In genomic region chr19:38665950-38666661, GRCh38 we compare ENCODE assay signal across 9 cellular contexts. TPM values are rescaled to one million over a fixed set of nuclear protein-coding genes. Genes with fewer than 3 reads are reported as not detected.
DNase-seq lines count a peak whose midpoint lies in the region; ATAC-seq, FAIRE-seq and TF ChIP-seq lines count a peak whose summit lies in the region.
"Had no signal": no experiment of that assay in that cellular context is flagged by ENCODE, and none has a peak within 500 bp of the region (broad histone marks: within the 10 kb centered on the region; RNA-seq: fewer than 3 reads in every experiment).

No MANE protein-coding gene starts in this region.

- H3K4me1 ChIP-seq in H1 (replicated peaks in 1 of 4; ENCODE audit: control insufficient read depth in 3 of 4, insufficient read depth in 4 of 4, low read length in 3 of 4), result peaks cover 42 to 62% (median 48%) of the 10 kb centered on the region in 4 experiments
- peaks cover 91% of the 10 kb centered on the region for H3K4me1 ChIP-seq in muscle layer of colon (ENCODE audit: insufficient read depth, low read length)

- no peak overlapping the region for H3K4me3 Mint-ChIP-seq in stimulated activated naive CD8-positive, alpha-beta T cell treated with anti-CD3 and anti-CD28 coated beads, Interleukin-15, Interleukin-2, amounts not matched to agents 100 ng/mL and 50 ng/mL, for 24 hours

- peak overlapping the region; percentile 83; the same call in 1 of the 2 replicates for H3K18ac ChIP-seq in H1 (ENCODE audit: extremely low read depth, low read length)

- peak overlapping the region; percentile 93; the same call in 1 of the 2 replicates for H4K8ac ChIP-seq in H1 (ENCODE audit: extremely low read depth, insufficient read depth, low read length)

- H2AK5ac ChIP-seq in H1 (ENCODE audit: low read depth, low read length), result peak overlapping the region; percentile 96; the same call in 1 of the 2 replicates

- H3K79me1 ChIP-seq in H1 (ENCODE audit: low read depth, low read length), result peaks cover 36% of the 10 kb centered on the region

- peak overlapping the region; percentile 63 for H4K5ac ChIP-seq in H1 (ENCODE audit: insufficient read length, low read depth, low read length)

- peak overlapping the region; percentile 92 for H3K27ac Mint-ChIP-seq in stimulated activated naive CD8-positive, alpha-beta T cell treated with anti-CD3 and anti-CD28 coated beads, Interleukin-15, Interleukin-2, amounts not matched to agents 100 ng/mL and 50 ng/mL, for 24 hours

- peak overlapping the region; percentile 59 to 61 for H3K4me2 ChIP-seq in H1 (ENCODE audit: insufficient read depth in 1 of 2, low read depth in 2 of 2, low read length in 2 of 2)

- CTCF ChIA-PET in H1 (lab: Charles Lee; ENCODE audit: partially characterized antibody), result interaction anchor here (0.9 to 1.4 kb wide), 5 partner anchors 13 to 32 kb away, joined by 3 to 4 read pairs (median 4); no protein-coding TSS in a partner anchor

- H3K4me3 ChIP-seq in H1 (ENCODE audit: extremely low read depth in 1 of 4, insufficient read depth in 2 of 4, low read depth in 3 of 4, low read length in 4 of 4) (peak overlapping the region in 3 of 4 experiments; percentile 1 to 31 (median 19); a peak in 5 of 8 replicates), muscle layer of colon (ENCODE audit: low read depth in 1 of 2, low read length in 2 of 2) (peak overlapping the region in 1 of 2 donors; percentile 22)

- peak overlapping the region in 3 of 4 experiments; percentile 69 to 75 (median 73); a peak in 5 of 7 replicates for H3K9ac ChIP-seq in H1 (replicated peaks in 1 of 4; ENCODE audit: extremely low read depth in 1 of 4, low read depth in 3 of 4, low read length in 3 of 4)
- H3K9ac ChIP-seq in muscle layer of colon (ENCODE audit: low read length), result peak overlapping the region; percentile 18

- POLR2A ChIA-PET in H1 (lab: Charles Lee; ENCODE audit: partially characterized antibody), result interaction anchor here (0.9 to 21.5 kb wide), 12 partner anchors 9 to 203 kb away, joined by 3 to 495 read pairs (median 4); partner anchors contain the start of genes ACTN4 and MAP4K1

- H2BK5ac ChIP-seq in H1 (ENCODE audit: low read depth, low read length), result peak overlapping the region; percentile 96

- 25% methylated on average over 15 of the region's 19 CpGs; no CpG with 5 or more reads in 1 of the 2 experiments for WGBS in H1 (ENCODE audit: extremely low coverage in 1 of 2, insufficient coverage in 1 of 2, insufficient read length in 1 of 2, insufficient replicate concordance in 2 of 2, low coverage in 1 of 2, low lambda C conversion rate in 2 of 2, missing lambda C conversion rate in 1 of 2), 2 experiments

- 0 out of 2 replicates have a peak overlapping the region, but pooled peaks have one; percentile 2 for H2BK15ac ChIP-seq in H1 (ENCODE audit: low read length)

- H3K9me3 Mint-ChIP-seq in stimulated activated naive CD8-positive, alpha-beta T cell treated with anti-CD3 and anti-CD28 coated beads, Interleukin-15, Interleukin-2, amounts not matched to agents 100 ng/mL and 50 ng/mL, for 24 hours, result no peaks in the 10 kb centered on the region

- H3K4ac ChIP-seq in H1 (replicated peaks; ENCODE audit: insufficient read length, low read depth, low read length), result peak overlapping the region; percentile 97

- DNase-seq in stimulated activated naive CD8-positive, alpha-beta T cell treated with anti-CD3 and anti-CD28 coated beads, Interleukin-15, Interleukin-2, amounts not matched to agents 100 U/mL and 50 U/mL, for 24 hours, result no peak
- DNase-seq in H1 (ENCODE audit: low read depth in 1 of 2, low spot score in 2 of 2) (peak; percentile 79 to 92), NCI-H2081 treated with DMSO at 0.1 percent for 48 hours (lab: John Stamatoyannopoulos, UW) (no peak)
- DNase-seq: DMS53 had no signal

- H3K36me3 Mint-ChIP-seq in stimulated activated naive CD8-positive, alpha-beta T cell treated with anti-CD3 and anti-CD28 coated beads, Interleukin-15, Interleukin-2, amounts not matched to agents 100 ng/mL and 50 ng/mL, for 24 hours (ENCODE audit: low read depth), result peaks cover 28% of the 10 kb centered on the region

- peak; percentile 7 for FAIRE-seq in H1 (lab: Jason Lieb, UNC)

- no peaks in the 10 kb centered on the region for H3K27me3 Mint-ChIP-seq in stimulated activated naive CD8-positive, alpha-beta T cell treated with anti-CD3 and anti-CD28 coated beads, Interleukin-15, Interleukin-2, amounts not matched to agents 100 ng/mL and 50 ng/mL, for 24 hours

- H3K14ac ChIP-seq in H1 (ENCODE audit: insufficient read length), result no peak overlapping the region

- peak overlapping the region; percentile 84 for H3K27ac ChIP-seq in H1 (ENCODE audit: low read depth, low read length)
- peak overlapping the region; percentile 85 for H3K27ac ChIP-seq in muscle layer of colon (ENCODE audit: low read depth, low read length)

- ATAC-seq in stimulated activated naive CD8-positive, alpha-beta T cell treated with anti-CD3 and anti-CD28 coated beads, Interleukin-15, Interleukin-2, amounts not matched to agents 100 U/mL and 50 U/mL, for 24 hours, result no peak
- ATAC-seq in HG02763 (IDR thresholded peaks at IDR 0.05; ENCODE audit: unreplicated experiment) (no peak), GM19463 (IDR thresholded peaks at IDR 0.05; ENCODE audit: unreplicated experiment) (no peak), HG03097 (IDR thresholded peaks at IDR 0.05; ENCODE audit: low FRiP score, unreplicated experiment) (no peak)

- no peak overlapping the region for H2AFZ ChIP-seq in H1 (ENCODE audit: low read length)

- peaks cover 4 to 38% of the 10 kb centered on the region in 2 experiments for H4K20me1 ChIP-seq in H1 (replicated peaks in 1 of 2; ENCODE audit: control insufficient read depth in 1 of 2, insufficient read depth in 2 of 2, low read length in 2 of 2)

- peak in 1 of 2 experiments; percentile 91; a peak in 1 of 3 replicates for TF ChIP-seq EP300 in H1 (IDR thresholded peaks at IDR 0.05; ENCODE audit: borderline replicate concordance in 1 of 2, low read depth in 2 of 2, low read length in 2 of 2)

- peak overlapping the region; percentile 98 for H2BK12ac ChIP-seq in H1 (ENCODE audit: low read depth, low read length)

- no peaks in the 10 kb centered on the region; the same call in 1 of the 2 replicates for H3K23me2 ChIP-seq in H1 (ENCODE audit: low read depth, low read length)

- H3K9me3 ChIP-seq in H1 (ENCODE audit: insufficient read depth in 2 of 2, low read depth in 1 of 2, low read length in 1 of 2), result no peaks in the 10 kb centered on the region
- H3K9me3 ChIP-seq in muscle layer of colon (ENCODE audit: low read length), result no peaks in the 10 kb centered on the region

- H3K27me3 ChIP-seq in H1 (replicated peaks in 1 of 4; ENCODE audit: control insufficient read depth in 3 of 4, extremely low read depth in 1 of 4, insufficient read depth in 3 of 4, low read length in 3 of 4) (no peaks in the 10 kb centered on the region), muscle layer of colon (ENCODE audit: control insufficient read depth in 1 of 2, insufficient read depth in 2 of 2, low read length in 2 of 2) (no peaks in the 10 kb centered on the region)

- peak overlapping the region; percentile 91 for H2BK120ac ChIP-seq in H1 (replicated peaks; ENCODE audit: low read depth, low read length)

- peaks cover 11 to 91% of the 10 kb centered on the region in 2 experiments for H3K79me2 ChIP-seq in H1 (ENCODE audit: control insufficient read depth in 1 of 2, insufficient read depth in 2 of 2, low read length in 2 of 2)

- H3K36me3 ChIP-seq in H1 (ENCODE audit: control insufficient read depth in 2 of 4, insufficient read depth in 4 of 4, low read length in 3 of 4) (peaks cover 0 to 5% (median 0%) of the 10 kb centered on the region in 4 experiments; a peak in 1 of 8 replicates), muscle layer of colon (ENCODE audit: insufficient read depth, low read length) (no peaks in the 10 kb centered on the region)

- peak overlapping the region; percentile 95 for H4K91ac ChIP-seq in H1 (replicated peaks; ENCODE audit: insufficient read length, low read length)

- H2BK20ac ChIP-seq in H1 (ENCODE audit: low read length), result 0 out of 2 replicates have a peak overlapping the region, but pooled peaks have one; percentile 66

- H3K56ac ChIP-seq in H1 (replicated peaks; ENCODE audit: insufficient read length, low read depth, low read length), result no peak overlapping the region

- TF ChIP-seq CTCF in H1 (IDR thresholded peaks at IDR 0.05; ENCODE audit: control extremely low read depth in 1 of 3, insufficient read depth in 1 of 3, low read depth in 1 of 3, low read length in 3 of 3), result no peak

- peak; percentile 0 to 4; a peak in 1 of 4 replicates for TF ChIP-seq RAD21 in H1 (IDR thresholded peaks at IDR 0.05 in 1 of 2, conservative IDR thresholded peaks at IDR 0.05 in 1 of 2; ENCODE audit: low read depth in 2 of 2, low read length in 2 of 2)

- peaks cover 88% of the 10 kb centered on the region for H3K4me1 Mint-ChIP-seq in stimulated activated naive CD8-positive, alpha-beta T cell treated with anti-CD3 and anti-CD28 coated beads, Interleukin-15, Interleukin-2, amounts not matched to agents 100 ng/mL and 50 ng/mL, for 24 hours (ENCODE audit: low read depth)

- peak in 1 of 2 experiments; percentile 71; a peak in 2 of 3 replicates for TF ChIP-seq POLR2A in H1 (IDR thresholded peaks at IDR 0.05; ENCODE audit: control extremely low read depth in 1 of 2, low read depth in 2 of 2, low read length in 2 of 2)

- H3K23ac ChIP-seq in H1 (ENCODE audit: insufficient read length), result no peak overlapping the region

RNA-seq across cellular contexts. Expression of gene ACTN4, which starts 18.7 kb away (rescaled TPM):
- 520 and 530 TPM in 2 replicates for total RNA-seq in H1 (2021; fragmentation: NEBNext Ultra II Directional; extraction: Animal tissue kit (Norgen Biotek cat#: 25700))
- polyA plus RNA-seq in H1 (2011; rRNA removed), result 211 and 281 TPM in 2 replicates
- polyA plus RNA-seq in H1 (2011; cell fraction: cytosol; rRNA removed), result 223 TPM
- polyA plus RNA-seq in H1 (2011; cell fraction: nucleus; rRNA removed), result 1,059 TPM
- 374 to 504 TPM (median 451 TPM) in 4 replicates for polyA plus RNA-seq in H1 (2012, experiment 1 of 2)
- 171 TPM for polyA plus RNA-seq in H1 (2012, experiment 2 of 2)
- polyA plus RNA-seq in H1 (2013, experiment 1 of 2), result 279 TPM
- polyA plus RNA-seq in H1 (2013, experiment 2 of 2), result 254 TPM
- 190 and 202 TPM in 2 replicates for polyA minus RNA-seq in H1 (2011; rRNA and poly(A)+ RNA removed)
- polyA minus RNA-seq in H1 (2011; cell fraction: cytosol; rRNA and poly(A)+ RNA removed), result 103 TPM
- polyA minus RNA-seq in H1 (2011; cell fraction: nucleus; rRNA and poly(A)+ RNA removed), result 171 TPM

RNA-seq across cellular contexts. Expression of gene EIF3K, which starts 47.1 kb away (rescaled TPM):
- 329 and 344 TPM in 2 replicates for total RNA-seq in H1 (2021; fragmentation: NEBNext Ultra II Directional; extraction: Animal tissue kit (Norgen Biotek cat#: 25700))
- 937 and 977 TPM in 2 replicates for polyA plus RNA-seq in H1 (2011; rRNA removed)
- 945 TPM for polyA plus RNA-seq in H1 (2011; cell fraction: cytosol; rRNA removed)
- 915 TPM for polyA plus RNA-seq in H1 (2011; cell fraction: nucleus; rRNA removed)
- 382 to 549 TPM (median 528 TPM) in 4 replicates for polyA plus RNA-seq in H1 (2012, experiment 1 of 2)
- polyA plus RNA-seq in H1 (2012, experiment 2 of 2), result 458 TPM
- 236 TPM for polyA plus RNA-seq in H1 (2013, experiment 1 of 2)
- polyA plus RNA-seq in H1 (2013, experiment 2 of 2), result 236 TPM
- 386 and 450 TPM in 2 replicates for polyA minus RNA-seq in H1 (2011; rRNA and poly(A)+ RNA removed)
- polyA minus RNA-seq in H1 (2011; cell fraction: cytosol; rRNA and poly(A)+ RNA removed), result 188 TPM
- polyA minus RNA-seq in H1 (2011; cell fraction: nucleus; rRNA and poly(A)+ RNA removed), result 180 TPM

RNA-seq across cellular contexts. Expression of gene MAP4K1, which starts 48.4 kb away (rescaled TPM):
- total RNA-seq in H1 (2021; fragmentation: NEBNext Ultra II Directional; extraction: Animal tissue kit (Norgen Biotek cat#: 25700)), result 10.4 and 14.4 TPM in 2 replicates
- 9.0 and 22.0 TPM in 2 replicates for polyA plus RNA-seq in H1 (2011; rRNA removed)
- polyA plus RNA-seq in H1 (2011; cell fraction: cytosol; rRNA removed), result 8.0 TPM
- polyA plus RNA-seq in H1 (2011; cell fraction: nucleus; rRNA removed), result 12.8 TPM
- 9.6 to 16.0 TPM (median 13.8 TPM) in 4 replicates for polyA plus RNA-seq in H1 (2012, experiment 1 of 2)
- polyA plus RNA-seq in H1 (2012, experiment 2 of 2), result 7.3 TPM
- polyA plus RNA-seq in H1 (2013, experiment 1 of 2), result 14.6 TPM
- 11.8 TPM for polyA plus RNA-seq in H1 (2013, experiment 2 of 2)
- polyA minus RNA-seq in H1 (2011; rRNA and poly(A)+ RNA removed), result 1.1 and 1.6 TPM in 2 replicates
- 3.7 TPM for polyA minus RNA-seq in H1 (2011; cell fraction: cytosol; rRNA and poly(A)+ RNA removed)
- 2.0 TPM for polyA minus RNA-seq in H1 (2011; cell fraction: nucleus; rRNA and poly(A)+ RNA removed)

Comparison
In these comparisons a context has a peak if more than half of its experiments do, and no peak if none do; other contexts are left out.
1. DNase-seq: peak in H1 (2 of 2); none in stimulated activated naive CD8-positive, alpha-beta T cell treated with anti-CD3 and anti-CD28 coated beads, Interleukin-15, Interleukin-2, amounts not matched to agents 100 U/mL and 50 U/mL, for 24 hours (single experiment) and NCI-H2081 treated with DMSO at 0.1 percent for 48 hours (single experiment).